ENCODE assay signal across 8 cellular contexts in genomic region chr1:92784051-92784638, GRCh38. TPM values are rescaled to one million over a fixed set of nuclear protein-coding genes. Genes with fewer than 3 reads are reported as not detected.
DNase-seq lines count a peak whose midpoint lies in the region; ATAC-seq and TF ChIP-seq lines count a peak whose summit lies in the region.

No MANE protein-coding gene starts in this region.

- H3K4me1 Mint-ChIP-seq in memory B cell = peaks cover 20% of the 10 kb centered on the region

- no peaks in the 10 kb centered on the region for H3K9me3 ChIP-seq in ectodermal cell (ENCODE audit: control insufficient read depth, low read length)

- peaks cover 5% of the 10 kb centered on the region for H3K36me3 Mint-ChIP-seq in memory B cell

- H3K4me1 ChIP-seq in ectodermal cell (ENCODE audit: control insufficient read depth, insufficient read depth, low read length) = no peaks in the 10 kb centered on the region

- TF ChIP-seq CTCF in VCaP (conservative IDR thresholded peaks at IDR 0.05) = no peak

- H3K4me3 ChIP-seq in ectodermal cell (ENCODE audit: insufficient read depth, low read depth, low read length) = peak overlapping the region; percentile 77

- peak overlapping the region; percentile 78 for H3K27ac ChIP-seq in VCaP
- peak overlapping the region; percentile 85 for H3K27ac ChIP-seq in ectodermal cell (ENCODE audit: insufficient read depth, low read depth, low read length, poor library complexity, severe bottlenecking)

- H3K36me3 ChIP-seq in ectodermal cell (ENCODE audit: control insufficient read depth, insufficient read depth, low read length) = no peaks in the 10 kb centered on the region

- H3K27me3 Mint-ChIP-seq in memory B cell = no peaks in the 10 kb centered on the region

- no peaks in the 10 kb centered on the region for H3K9me3 Mint-ChIP-seq in memory B cell

- H3K27ac Mint-ChIP-seq in memory B cell = peak overlapping the region; percentile 92

- peak; percentile 2 for ATAC-seq in HG03521 (IDR thresholded peaks at IDR 0.05; ENCODE audit: unreplicated experiment)
- ATAC-seq in memory B cell (ENCODE audit: low read depth) = no peak

- peak overlapping the region; percentile 82 for H3K4me3 Mint-ChIP-seq in memory B cell

- H3K27me3 ChIP-seq in ectodermal cell (ENCODE audit: control insufficient read depth, insufficient read depth, low read length, poor library complexity, severe bottlenecking) = peaks cover 3% of the 10 kb centered on the region

- peak; percentile 4 to 7 for DNase-seq in activated CD4-positive, alpha-beta T cell treated with anti-CD3 and anti-CD28 coated beads for 24 hours (ENCODE audit: low read depth in 2 of 2)
- no peak for DNase-seq in activated CD4-positive, alpha-beta T cell treated with anti-CD3 and anti-CD28 coated beads for 1 hour
- DNase-seq in memory B cell (ENCODE audit: low spot score in 2 of 2) = peak; percentile 3 to 23
- DNase-seq in stimulated activated naive CD4-positive, alpha-beta T cell treated with Interleukin-2 at 50 U/mL for 16 hours (lab: John Stamatoyannopoulos, UW) = peak; percentile 6
- no peak for DNase-seq in DMS153 treated with DMSO at 0.1 percent for 48 hours (lab: John Stamatoyannopoulos, UW; ENCODE audit: unreplicated experiment)

- WGBS in ectodermal cell, 2 experiments = 5 to 7% methylated on average over 24 to 25 of the region's 25 CpGs

RNA-seq across cellular contexts. Expression of gene EVI5, which starts 0.8 kb away (rescaled TPM):
- polyA plus RNA-seq in ectodermal cell (2013, experiment 1 of 4) = 10.9 TPM
- 11.5 TPM for polyA plus RNA-seq in ectodermal cell (2013, experiment 2 of 4)
- polyA plus RNA-seq in ectodermal cell (2013, experiment 3 of 4) = 9.0 TPM
- polyA plus RNA-seq in ectodermal cell (2013, experiment 4 of 4) = 11.4 TPM

RNA-seq across cellular contexts. Expression of gene RPL5, which starts 47.7 kb away (rescaled TPM):
- polyA plus RNA-seq in ectodermal cell (2013, experiment 1 of 4) = 2,624 TPM
- polyA plus RNA-seq in ectodermal cell (2013, experiment 2 of 4) = 2,789 TPM
- polyA plus RNA-seq in ectodermal cell (2013, experiment 3 of 4) = 3,044 TPM
- 3,506 TPM for polyA plus RNA-seq in ectodermal cell (2013, experiment 4 of 4)

Comparison
In these comparisons a context has a peak if more than half of its experiments do, and no peak if none do; other contexts are left out.
1. DNase-seq: peak in activated CD4-positive, alpha-beta T cell treated with anti-CD3 and anti-CD28 coated beads for 24 hours (2 of 2), memory B cell (2 of 2) and stimulated activated naive CD4-positive, alpha-beta T cell treated with Interleukin-2 at 50 U/mL for 16 hours (single experiment); none in activated CD4-positive, alpha-beta T cell treated with anti-CD3 and anti-CD28 coated beads for 1 hour (single experiment) and DMS153 treated with DMSO at 0.1 percent for 48 hours (single experiment).